In the genomic region with DNA sequence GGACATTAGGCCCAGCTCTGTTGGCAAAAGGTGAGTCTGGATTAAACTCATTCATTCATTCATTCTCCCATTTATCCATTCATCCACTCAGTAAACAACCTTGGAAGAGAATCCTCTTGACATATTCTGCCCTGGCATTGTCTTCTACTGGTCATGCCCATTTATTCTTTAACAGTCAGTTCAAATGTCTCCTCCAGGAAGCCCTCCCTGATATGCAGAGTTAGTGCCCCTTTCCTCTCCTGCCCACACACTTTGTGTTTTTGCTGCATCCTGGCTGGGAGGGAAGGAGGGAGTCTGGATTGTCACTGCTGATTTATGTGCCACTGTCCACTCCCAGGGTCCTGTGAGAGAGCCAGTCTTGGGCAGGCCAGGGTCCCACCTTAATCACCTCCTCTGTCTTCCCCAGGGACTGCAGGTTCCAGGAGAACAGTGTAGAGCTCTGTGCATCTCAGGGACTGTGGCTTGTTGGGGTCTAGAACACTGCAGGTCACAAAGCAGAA, we compare ENCODE assay signal across 35 cellular contexts.
"Had no signal": no experiment of that assay in that cellular context is flagged by ENCODE, and none has a peak within 500 bp of the region (broad histone marks: within the 10 kb centered on the region; RNA-seq: fewer than 3 reads in every experiment).

No MANE protein-coding gene starts in this region.

- H3K9me3 Mint-ChIP-seq: activated B cell treated with CpG ODN at 0.5 μM for 24 hours; activated CD4-positive, alpha-beta memory T cell treated with anti-CD3 and anti-CD28 coated beads for 36 hours; activated CD8-positive, alpha-beta T cell treated with anti-CD3 and anti-CD28 coated beads for 36 hours; activated naive CD4-positive, alpha-beta T cell treated with anti-CD3 and anti-CD28 coated beads for 36 hours; activated naive CD4-positive, alpha-beta T cell treated with anti-CD3 and anti-CD28 coated beads, Interleukin-2, amount 50 U/mL, for 24 hours; activated naive CD8-positive, alpha-beta T cell treated with anti-CD3 and anti-CD28 coated beads, Interleukin-2, amount 10 ng/mL, durations not matched to agents 7 days and 5 days; activated naive CD8-positive, alpha-beta T cell treated with anti-CD3 and anti-CD28 coated beads, Interleukin-2, amount 50 U/mL, for 24 hours; activated T-cell treated with anti-CD3 and anti-CD28 coated beads, Interleukin-2, amount 50 U/mL, for 4 hours; activated T-cell treated with anti-CD3 and anti-CD28 coated beads, Interleukin-2, amount 50 U/mL, for 72 hours; activated T-helper 1 cell treated with anti-CD3 and anti-CD28 coated beads, Interleukin-12 subunit alpha, Interleukin-12 subunit beta, Interleukin-2, Interleukin-4 antibody, amounts not matched to agents 30 ng/mL and 10 ng/mL and 1 ng/mL, durations not matched to agents 14 hours and 24 hours and 36 hours; activated T-helper 17 cell treated with anti-CD3 and anti-CD28 coated beads, Interleukin-2, amount 50 U/mL, for 72 hours; T-cell; T-helper 2 cell treated with Interferon-gamma antibody and Interleukin-4, amounts not matched to agents 5 μg/mL and 100 μg/mL, for 36 hours had no signal

- H3K4me3 Mint-ChIP-seq: activated B cell treated with CpG ODN at 0.5 μM for 24 hours; activated CD4-positive, alpha-beta memory T cell treated with anti-CD3 and anti-CD28 coated beads for 36 hours; activated CD8-positive, alpha-beta T cell treated with anti-CD3 and anti-CD28 coated beads for 36 hours; activated naive CD4-positive, alpha-beta T cell treated with anti-CD3 and anti-CD28 coated beads for 36 hours; activated naive CD4-positive, alpha-beta T cell treated with anti-CD3 and anti-CD28 coated beads, Interleukin-2, amount 50 U/mL, for 24 hours; activated naive CD8-positive, alpha-beta T cell; activated naive CD8-positive, alpha-beta T cell treated with anti-CD3 and anti-CD28 coated beads, Interleukin-2, amount 10 ng/mL, durations not matched to agents 7 days and 5 days; activated naive CD8-positive, alpha-beta T cell treated with anti-CD3 and anti-CD28 coated beads, Interleukin-2, amount 50 U/mL, for 24 hours; activated T-cell treated with anti-CD3 and anti-CD28 coated beads, Interleukin-2, amount 50 U/mL, for 4 hours; activated T-cell treated with anti-CD3 and anti-CD28 coated beads, Interleukin-2, amount 50 U/mL, for 72 hours; activated T-helper 1 cell treated with anti-CD3 and anti-CD28 coated beads, Interleukin-12 subunit alpha, Interleukin-12 subunit beta, Interleukin-2, Interleukin-4 antibody, amounts not matched to agents 30 ng/mL and 10 ng/mL and 1 ng/mL, durations not matched to agents 14 hours and 24 hours and 36 hours; activated T-helper 17 cell treated with anti-CD3 and anti-CD28 coated beads, Interleukin-2, amount 50 U/mL, for 72 hours; T-cell; T-helper 2 cell treated with Interferon-gamma antibody and Interleukin-4, amounts not matched to agents 5 μg/mL and 100 μg/mL, for 36 hours had no signal

- H3K36me3 ChIP-seq: ascending aorta, brain microvascular endothelial cell, breast epithelium had no signal

- H3K27ac Mint-ChIP-seq: activated B cell treated with CpG ODN at 0.5 μM for 24 hours; activated CD4-positive, alpha-beta memory T cell treated with anti-CD3 and anti-CD28 coated beads for 36 hours; activated CD8-positive, alpha-beta T cell treated with anti-CD3 and anti-CD28 coated beads for 36 hours; activated naive CD4-positive, alpha-beta T cell treated with anti-CD3 and anti-CD28 coated beads for 36 hours; activated naive CD4-positive, alpha-beta T cell treated with anti-CD3 and anti-CD28 coated beads, Interleukin-2, amount 50 U/mL, for 24 hours; activated naive CD8-positive, alpha-beta T cell; activated naive CD8-positive, alpha-beta T cell treated with anti-CD3 and anti-CD28 coated beads, Interleukin-2, amount 10 ng/mL, durations not matched to agents 7 days and 5 days; activated naive CD8-positive, alpha-beta T cell treated with anti-CD3 and anti-CD28 coated beads, Interleukin-2, amount 50 U/mL, for 24 hours; activated T-cell treated with anti-CD3 and anti-CD28 coated beads, Interleukin-2, amount 50 U/mL, for 72 hours; activated T-helper 1 cell treated with anti-CD3 and anti-CD28 coated beads, Interleukin-12 subunit alpha, Interleukin-12 subunit beta, Interleukin-2, Interleukin-4 antibody, amounts not matched to agents 30 ng/mL and 10 ng/mL and 1 ng/mL, durations not matched to agents 14 hours and 24 hours and 36 hours; activated T-helper 17 cell treated with anti-CD3 and anti-CD28 coated beads, Interleukin-2, amount 50 U/mL, for 72 hours; T-cell; T-helper 2 cell treated with Interferon-gamma antibody and Interleukin-4, amounts not matched to agents 5 μg/mL and 100 μg/mL, for 36 hours had no signal

- H3K4me1 ChIP-seq: ascending aorta, body of pancreas, breast epithelium had no signal

- H3K4me1 Mint-ChIP-seq: activated B cell treated with CpG ODN at 0.5 μM for 24 hours; activated naive CD4-positive, alpha-beta T cell treated with anti-CD3 and anti-CD28 coated beads, Interleukin-2, amount 50 U/mL, for 24 hours; activated naive CD8-positive, alpha-beta T cell treated with anti-CD3 and anti-CD28 coated beads, Interleukin-2, amount 10 ng/mL, durations not matched to agents 7 days and 5 days; activated naive CD8-positive, alpha-beta T cell treated with anti-CD3 and anti-CD28 coated beads, Interleukin-2, amount 50 U/mL, for 24 hours; activated T-helper 17 cell treated with anti-CD3 and anti-CD28 coated beads, Interleukin-2, amount 50 U/mL, for 72 hours; T-cell had no signal

- H3K27me3 Mint-ChIP-seq: activated B cell treated with CpG ODN at 0.5 μM for 24 hours; activated CD4-positive, alpha-beta memory T cell treated with anti-CD3 and anti-CD28 coated beads for 36 hours; activated CD8-positive, alpha-beta T cell treated with anti-CD3 and anti-CD28 coated beads for 36 hours; activated naive CD4-positive, alpha-beta T cell treated with anti-CD3 and anti-CD28 coated beads, Interleukin-2, amount 50 U/mL, for 24 hours; activated naive CD8-positive, alpha-beta T cell; activated naive CD8-positive, alpha-beta T cell treated with anti-CD3 and anti-CD28 coated beads, Interleukin-2, amount 10 ng/mL, durations not matched to agents 7 days and 5 days; activated naive CD8-positive, alpha-beta T cell treated with anti-CD3 and anti-CD28 coated beads, Interleukin-2, amount 50 U/mL, for 24 hours; activated T-helper 17 cell treated with anti-CD3 and anti-CD28 coated beads, Interleukin-2, amount 50 U/mL, for 72 hours had no signal

- H3K9me3 ChIP-seq: ascending aorta, body of pancreas, breast epithelium had no signal

- H3K36me3 Mint-ChIP-seq: activated CD4-positive, alpha-beta memory T cell treated with anti-CD3 and anti-CD28 coated beads for 36 hours; activated naive CD4-positive, alpha-beta T cell treated with anti-CD3 and anti-CD28 coated beads, Interleukin-2, amount 50 U/mL, for 24 hours; activated naive CD8-positive, alpha-beta T cell; activated naive CD8-positive, alpha-beta T cell treated with anti-CD3 and anti-CD28 coated beads, Interleukin-2, amount 10 ng/mL, durations not matched to agents 7 days and 5 days; T-cell had no signal

- DNase-seq: activated B cell treated with CpG ODN at 0.5 μM for 24 hours; activated CD4-positive, alpha-beta memory T cell treated with anti-CD3 and anti-CD28 coated beads for 36 hours; activated CD4-positive, alpha-beta T cell treated with anti-CD3 and anti-CD28 coated beads for 48 hours; activated CD4-positive, alpha-beta T cell treated with anti-CD3 and anti-CD28 coated beads, Interleukin-2, amount 50 U/mL, for 1 hour; activated CD4-positive, alpha-beta T cell treated with anti-CD3 and anti-CD28 coated beads, Interleukin-2, amount 50 U/mL, for 4 hours; activated CD4-positive, CD25-positive, alpha-beta regulatory T cell treated with anti-CD3 and anti-CD28 coated beads, Interleukin-2, amount 50 U/mL, for 72 hours; activated CD8-positive, alpha-beta memory T cell treated with anti-CD3 and anti-CD28 coated beads, Interleukin-2, amount 50 U/mL, for 4 hours; activated CD8-positive, alpha-beta T cell treated with anti-CD3 and anti-CD28 coated beads for 36 hours; activated effector memory CD4-positive, alpha-beta T cell treated with anti-CD3 and anti-CD28 coated beads, Interleukin-2, amount 50 U/mL, for 16 hours; activated gamma-delta T cell treated with Interleukin-2 at 50 U/mL for 16 hours; activated naive CD4-positive, alpha-beta T cell; activated naive CD4-positive, alpha-beta T cell treated with anti-CD3 and anti-CD28 coated beads for 36 hours; activated naive CD8-positive, alpha-beta T cell treated with anti-CD3 and anti-CD28 coated beads, Interleukin-2, amount 10 ng/mL, durations not matched to agents 7 days and 5 days; activated naive CD8-positive, alpha-beta T cell treated with anti-CD3 and anti-CD28 coated beads, Interleukin-2, amount 50 U/mL, for 24 hours; activated T-cell treated with anti-CD3 and anti-CD28 coated beads for 4 hours; activated T-cell treated with anti-CD3 and anti-CD28 coated beads, Interleukin-2, amount 50 U/mL, for 1 hour; activated T-cell treated with anti-CD3 and anti-CD28 coated beads, Interleukin-2, amount 50 U/mL, for 4 hours; activated T-cell treated with anti-CD3 and anti-CD28 coated beads, Interleukin-2, amount 50 U/mL, for 72 hours; amygdala; anterior cingulate cortex; body of pancreas; brain microvascular endothelial cell; central memory CD4-positive, alpha-beta T cell; T-cell; T-helper 2 cell; T-helper 9 cell had no signal

- H3K27ac ChIP-seq: ascending aorta, body of pancreas, brain microvascular endothelial cell, breast epithelium, VCaP had no signal

- H3K27me3 ChIP-seq: ascending aorta, body of pancreas, brain microvascular endothelial cell, breast epithelium had no signal

- H3K4me3 ChIP-seq: ascending aorta, body of pancreas, breast epithelium had no signal

- FAIRE-seq: TTC549 had no signal
